ENCODE assay signal across 8 cellular contexts in genomic region chr14:21734457-21735074, GRCh38.
DNase-seq lines count a peak whose midpoint lies in the region; ATAC-seq and TF ChIP-seq lines count a peak whose summit lies in the region.

No MANE protein-coding gene starts in this region.

- ATAC-seq in HCT116 (peak; percentile 70), HG03175 (IDR thresholded peaks at IDR 0.05; ENCODE audit: unreplicated experiment) (no peak), HG02870 (IDR thresholded peaks at IDR 0.05; ENCODE audit: unreplicated experiment) (no peak)

- H3K79me2 ChIP-seq in HCT116 (ENCODE audit: insufficient read depth, low read length) = no peaks in the 10 kb centered on the region

- WGBS in mesenchymal stem cell = 33% methylated on average over 4 of the region's 7 CpGs

- peak in 2 of 3 experiments; percentile 61 to 86; a peak in 4 of 6 replicates for TF ChIP-seq CTCF in HCT116 (IDR thresholded peaks at IDR 0.05 in 2 of 3, conservative IDR thresholded peaks at IDR 0.05 in 1 of 3; ENCODE audit: borderline replicate concordance in 1 of 3, insufficient read depth in 1 of 3, low read depth in 2 of 3, low read length in 2 of 3)
- peak; percentile 61 for TF ChIP-seq CTCF in astrocyte of the spinal cord (IDR thresholded peaks at IDR 0.05; ENCODE audit: low read depth, low read length)

- H3K4ac ChIP-seq in mesenchymal stem cell (ENCODE audit: low read depth in 1 of 2, low read length in 2 of 2) = no peak overlapping the region

- intact Hi-C loops in HCT116 (cut with micrococcal nuclease) = loop anchor here (1.0 kb wide), 1 partner anchor 34 kb away; no protein-coding TSS in a partner anchor

- DNase-seq in NCI-H146 (lab: John Stamatoyannopoulos, UW) (peak; percentile 9), NCI-H146 treated with DMSO at 0.1 percent for 48 hours (lab: John Stamatoyannopoulos, UW; ENCODE audit: unreplicated experiment) (no peak), HCT116 (ENCODE audit: low read depth, low spot score) (peak; percentile 54), OCI-M1 (lab: John Stamatoyannopoulos, UW) (peak; percentile 71), astrocyte of the spinal cord (ENCODE audit: low read depth, low spot score) (peak; percentile 52), mesenchymal stem cell (peak; percentile 36)

- H3K4me3 ChIP-seq in HCT116 (replicated peaks in 1 of 2; ENCODE audit: low read depth in 1 of 2, low read length in 2 of 2) (no peak overlapping the region), astrocyte of the spinal cord (ENCODE audit: low read depth, low read length) (no peak overlapping the region), mesenchymal stem cell (ENCODE audit: insufficient read depth in 1 of 2, low read depth in 1 of 2, low read length in 2 of 2) (no peak overlapping the region)

- in situ Hi-C loops in astrocyte of the spinal cord (cut with HindIII; ENCODE audit: low sequenced_read_pairs) = no loop called here

- no peaks in the 10 kb centered on the region for H3K9me3 ChIP-seq in HCT116 (ENCODE audit: control insufficient read depth in 1 of 2, insufficient read depth in 1 of 2, low read depth in 1 of 2, low read length in 2 of 2)
- no peaks in the 10 kb centered on the region for H3K9me3 ChIP-seq in mesenchymal stem cell (ENCODE audit: control insufficient read depth, low read length)

- no peaks in the 10 kb centered on the region for H3K79me1 ChIP-seq in mesenchymal stem cell (replicated peaks; ENCODE audit: low read length, poor library complexity, severe bottlenecking)

- no peak overlapping the region for H2BK5ac ChIP-seq in mesenchymal stem cell (ENCODE audit: low read depth, low read length, poor library complexity, severe bottlenecking)

- no peaks in the 10 kb centered on the region for H3K9me2 ChIP-seq in HCT116 (ENCODE audit: insufficient read depth)

- BruUV-seq in HCT116 (replicated peaks; lab: Mats Ljungman, UMichigan) = no TSS peak

- no peak overlapping the region for H4K91ac ChIP-seq in mesenchymal stem cell (ENCODE audit: low read length)

- no peaks in the 10 kb centered on the region for H3K36me3 ChIP-seq in HCT116 (ENCODE audit: control insufficient read depth in 1 of 2, insufficient read depth in 2 of 2, low read length in 2 of 2)
- H3K36me3 ChIP-seq in mesenchymal stem cell (ENCODE audit: control insufficient read depth in 1 of 2, insufficient read depth in 2 of 2, low read depth in 1 of 2, low read length in 2 of 2) = no peaks in the 10 kb centered on the region

- H3K4me2 ChIP-seq in HCT116 (ENCODE audit: low read length) (no peak overlapping the region; the same call in 1 of the 2 replicates), mesenchymal stem cell (ENCODE audit: low read length, poor library complexity, severe bottlenecking) (no peak overlapping the region)

- H3K9ac ChIP-seq in HCT116 (ENCODE audit: low read length) = no peak overlapping the region
- no peak overlapping the region for H3K9ac ChIP-seq in mesenchymal stem cell (ENCODE audit: low read length)

- H2BK12ac ChIP-seq in mesenchymal stem cell (ENCODE audit: low read length in 2 of 2) = no peak overlapping the region

- H4K8ac ChIP-seq in mesenchymal stem cell (ENCODE audit: low read length) = no peak overlapping the region

- no peak overlapping the region for H3K14ac ChIP-seq in mesenchymal stem cell (ENCODE audit: low read length in 2 of 2)

- no peak overlapping the region for H3K23ac ChIP-seq in mesenchymal stem cell (ENCODE audit: low read length in 2 of 2)

- no peaks in the 10 kb centered on the region for H3K4me1 ChIP-seq in HCT116 (ENCODE audit: control insufficient read depth in 1 of 2, insufficient read depth in 2 of 2, low read length in 2 of 2)
- H3K4me1 ChIP-seq in mesenchymal stem cell (ENCODE audit: control insufficient read depth, insufficient read depth, low read depth, low read length) = no peaks in the 10 kb centered on the region

- CTCF ChIA-PET in HCT116 (lab: Charles Lee) = interaction anchor here (0.7 to 3.2 kb wide), 7 partner anchors 8 to 117 kb away, joined by 3 to 22 read pairs (median 4); no protein-coding TSS in a partner anchor

- H3K18ac ChIP-seq in mesenchymal stem cell (ENCODE audit: low read depth in 1 of 2, low read length in 2 of 2) = no peak overlapping the region

- no peak overlapping the region for H2BK15ac ChIP-seq in mesenchymal stem cell (ENCODE audit: low read depth, poor library complexity, severe bottlenecking)

- H2AFZ ChIP-seq in HCT116 (ENCODE audit: low read depth, low read length, poor library complexity, severe bottlenecking) (no peak overlapping the region), mesenchymal stem cell (ENCODE audit: low read depth, low read length) (no peak overlapping the region)

- peak; percentile 32; the same call in 1 of the 2 replicates for TF ChIP-seq RAD21 in HCT116 (IDR thresholded peaks at IDR 0.05; ENCODE audit: low read depth)

- no peak overlapping the region for H2AK5ac ChIP-seq in mesenchymal stem cell (ENCODE audit: low read length, severe bottlenecking)

- no peak for TF ChIP-seq POLR2A in HCT116 (IDR thresholded peaks at IDR 0.05; ENCODE audit: borderline replicate concordance, extremely low read depth, insufficient read depth, insufficient read length)

- no peak overlapping the region for H3K27ac ChIP-seq in HCT116 (ENCODE audit: low read depth, low read length)
- H3K27ac ChIP-seq in mesenchymal stem cell (ENCODE audit: low read length, poor library complexity, severe bottlenecking) = no peak overlapping the region

- H2BK120ac ChIP-seq in mesenchymal stem cell (ENCODE audit: low read depth, low read length) = no peak overlapping the region

- H3K27me3 ChIP-seq in HCT116 (ENCODE audit: insufficient read depth, low read length) (peaks cover 46% of the 10 kb centered on the region), mesenchymal stem cell (ENCODE audit: control insufficient read depth in 1 of 2, insufficient read depth in 1 of 2, low read length in 2 of 2) (peaks cover 12 to 19% of the 10 kb centered on the region in 2 experiments)

- POLR2A ChIA-PET in HCT116 (lab: Charles Lee) = no interaction called here

- no peaks in the 10 kb centered on the region for H4K20me1 ChIP-seq in HCT116 (ENCODE audit: insufficient read depth)

- RAD21 ChIA-PET in HCT116 (lab: Charles Lee; ENCODE audit: low non-redundant PET in 1 of 2, low total read pairs in 2 of 2, uncharacterized antibody in 2 of 2, unreplicated experiment in 2 of 2) = no interaction called here

TF ChIP-seq in HCT116, 20 proteins besides CTCF, POLR2A, EP300 and RAD21 (continues in another document):
- TF ChIP-seq ZBTB33 (IDR thresholded peaks at IDR 0.05; ENCODE audit: extremely low read depth, insufficient replicate concordance, low read length) = no peak
- no peak for TF ChIP-seq CBX3 (IDR thresholded peaks at IDR 0.05; ENCODE audit: low read depth)
- TF ChIP-seq SP1 (IDR thresholded peaks at IDR 0.05; ENCODE audit: low read depth) = no peak
- TF ChIP-seq CEBPB (IDR thresholded peaks at IDR 0.05; ENCODE audit: low read depth) = no peak
- TF ChIP-seq ZFX (IDR thresholded peaks at IDR 0.05) = no peak
- TF ChIP-seq JUND (IDR thresholded peaks at IDR 0.05) = no peak
- TF ChIP-seq REST (IDR thresholded peaks at IDR 0.05; ENCODE audit: low read depth) = no peak
- TF ChIP-seq POLR2AphosphoS5 (IDR thresholded peaks at IDR 0.05; ENCODE audit: low read depth, low read length) = no peak
- no peak for TF ChIP-seq EGR1 (IDR thresholded peaks at IDR 0.05; ENCODE audit: low read depth)
- TF ChIP-seq SIN3A (IDR thresholded peaks at IDR 0.05; ENCODE audit: low read depth) = no peak
- TF ChIP-seq MAX (IDR thresholded peaks at IDR 0.05) = no peak
- TF ChIP-seq FOSL1 (IDR thresholded peaks at IDR 0.05; ENCODE audit: low read depth) = no peak
- no peak for TF ChIP-seq YY1 (IDR thresholded peaks at IDR 0.05; ENCODE audit: extremely low read depth, insufficient replicate concordance, low read depth, low read length)
